ENCODE assay signal across 16 cellular contexts in the genomic region with DNA sequence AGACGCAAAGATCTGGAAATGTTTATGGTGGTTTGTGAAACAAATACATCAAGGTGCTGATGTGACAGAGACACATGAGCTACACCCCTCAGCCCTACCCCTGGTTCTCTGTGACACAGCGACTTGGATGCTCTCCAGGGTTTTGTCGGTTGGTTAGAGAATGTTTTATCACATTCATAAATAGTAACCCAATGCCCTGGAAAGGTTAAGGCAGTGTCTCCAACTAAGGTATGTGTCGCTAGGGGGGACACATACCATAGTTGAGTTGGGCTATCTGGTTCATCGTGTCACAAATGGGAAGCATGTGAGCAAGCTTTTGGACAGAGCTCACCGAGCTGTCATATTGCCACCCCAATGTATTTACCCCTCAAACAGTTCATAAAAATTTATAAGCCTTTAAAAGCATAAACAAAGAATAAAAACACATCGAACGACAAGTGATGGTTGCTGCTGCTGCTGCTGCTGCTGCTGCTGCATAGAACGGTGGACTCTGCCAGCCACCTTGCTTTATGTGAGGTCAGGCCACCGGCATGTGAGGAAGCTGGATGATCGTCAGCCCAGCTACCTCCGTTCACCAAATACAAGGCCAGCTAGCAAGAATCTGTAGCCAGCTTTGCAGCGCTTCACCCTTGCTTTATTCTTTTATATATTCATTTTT. TPM values are rescaled to one million over a fixed set of nuclear protein-coding genes. Genes with fewer than 3 reads are reported as not detected.
DNase-seq lines count a peak whose midpoint lies in the region; ATAC-seq and FAIRE-seq lines count a peak whose summit lies in the region.
"Had no signal": no experiment of that assay in that cellular context is flagged by ENCODE, and none has a peak within 500 bp of the region (broad histone marks: within the 10 kb centered on the region; RNA-seq: fewer than 3 reads in every experiment).

No MANE protein-coding gene starts in this region.

- H3K27ac ChIP-seq in mesodermal cell (ENCODE audit: low read depth, low read length, severe bottlenecking), result peak overlapping the region; percentile 81

- FAIRE-seq in urothelium cell line (lab: Jason Lieb, UNC), result no peak
- FAIRE-seq: HepG2 had no signal

- peaks cover 6 to 20% (median 16%) of the 10 kb centered on the region in 5 donors for H3K27me3 Mint-ChIP-seq in naive thymus-derived CD8-positive, alpha-beta T cell

- H3K36me3 ChIP-seq in mesodermal cell (ENCODE audit: control insufficient read depth, insufficient read depth, low read length), result no peaks in the 10 kb centered on the region
- H3K36me3 ChIP-seq: esophagus squamous epithelium had no signal

- POLR2A ChIA-PET in naive thymus-derived CD8-positive, alpha-beta T cell (lab: Charles Lee), result no interaction called here

- peak; percentile 81 for ATAC-seq in Right ventricle myocardium inferior
- ATAC-seq in naive thymus-derived CD8-positive, alpha-beta T cell, result no peak
- ATAC-seq: activated CD8-positive, alpha-beta T cell treated with anti-CD3 and anti-CD28 coated beads for 36 hours; HepG2 had no signal

- 66 to 69% methylated on average over 7 to 9 of the region's 13 CpGs for WGBS in mesodermal cell (ENCODE audit: insufficient coverage in 2 of 2), 2 experiments

- H3K27ac Mint-ChIP-seq in naive thymus-derived CD8-positive, alpha-beta T cell, result no peak overlapping the region
- H3K27ac Mint-ChIP-seq: activated CD8-positive, alpha-beta T cell treated with anti-CD3 and anti-CD28 coated beads for 36 hours had no signal

- no peaks in the 10 kb centered on the region for H3K9me3 ChIP-seq in mesodermal cell (ENCODE audit: control insufficient read depth, low read length)
- H3K9me3 ChIP-seq: esophagus squamous epithelium had no signal

- H3K4me3 Mint-ChIP-seq in naive thymus-derived CD8-positive, alpha-beta T cell, result no peak overlapping the region
- H3K4me3 Mint-ChIP-seq: activated CD8-positive, alpha-beta T cell treated with anti-CD3 and anti-CD28 coated beads for 36 hours; central memory CD8-positive, alpha-beta T cell; neural crest cell had no signal

- no peak overlapping the region for H3K4me3 ChIP-seq in mesodermal cell (ENCODE audit: extremely low read depth, insufficient read depth, low read length, poor library complexity, severe bottlenecking)

- peaks cover 0 to 4% (median 0%) of the 10 kb centered on the region in 3 donors for H3K36me3 Mint-ChIP-seq in naive thymus-derived CD8-positive, alpha-beta T cell

- intact Hi-C loops in Right ventricle myocardium inferior (cut with DNase I), result loop anchor here (2.0 to 5.0 kb wide), 2 partner anchors 56 to 84 kb away; partner anchors contain the start of gene STOX2
- intact Hi-C loops in cardiac septum (cut with DNase I), result loop anchor here (1.0 kb wide), 1 partner anchor 56 kb away; the partner anchor contains the start of gene STOX2

- no peaks in the 10 kb centered on the region for H3K4me1 ChIP-seq in mesodermal cell (ENCODE audit: control insufficient read depth, insufficient read depth, low read length, poor library complexity, severe bottlenecking)

- DNase-seq in Right ventricle myocardium inferior (ENCODE audit: missing footprints) (peak; percentile 66), cardiac septum (ENCODE audit: low spot score) (no peak), cerebellum (ENCODE audit: low spot score) (peak; percentile 20), urothelium cell line (ENCODE audit: low spot score) (peak; percentile 15), COLO829 (ENCODE audit: low spot score) (no peak), NCI-H1930 (lab: John Stamatoyannopoulos, UW) (no peak)
- no peak for DNase-seq in naive thymus-derived CD8-positive, alpha-beta T cell
- DNase-seq: activated CD8-positive, alpha-beta T cell treated with anti-CD3 and anti-CD28 coated beads for 36 hours; esophagus squamous epithelium; HCEC 1CT; NCI-H2029 treated with DMSO at 0.1 percent for 48 hours; T-helper 9 cell had no signal

- no peaks in the 10 kb centered on the region for H3K9me3 Mint-ChIP-seq in naive thymus-derived CD8-positive, alpha-beta T cell
- H3K9me3 Mint-ChIP-seq: activated CD8-positive, alpha-beta T cell treated with anti-CD3 and anti-CD28 coated beads for 36 hours; central memory CD8-positive, alpha-beta T cell; neural crest cell had no signal

- H3K4me1 Mint-ChIP-seq in naive thymus-derived CD8-positive, alpha-beta T cell, result no peaks in the 10 kb centered on the region
- H3K4me1 Mint-ChIP-seq: central memory CD8-positive, alpha-beta T cell had no signal

RNA-seq across cellular contexts. Expression of gene STOX2, which starts 55.9 kb away (rescaled TPM):
- total RNA-seq in Right ventricle myocardium inferior, result 9.9 TPM
- 9.4 TPM for total RNA-seq in cardiac septum
- total RNA-seq in cerebellum, result 44.2 TPM
- polyA plus RNA-seq in mesodermal cell (2013, experiment 1 of 2), result 7.0 TPM
- polyA plus RNA-seq in mesodermal cell (2013, experiment 2 of 2), result 4.1 TPM
- not detected for total RNA-seq in naive thymus-derived CD8-positive, alpha-beta T cell
- not detected for polyA plus RNA-seq in naive thymus-derived CD8-positive, alpha-beta T cell
- total RNA-seq: activated CD8-positive, alpha-beta T cell treated with anti-CD3 and anti-CD28 coated beads for 36 hours had no signal

Comparison
In these comparisons a context has a peak if more than half of its experiments do, and no peak if none do; other contexts are left out.
1. DNase-seq: peak in Right ventricle myocardium inferior (single experiment), cerebellum (single experiment) and urothelium cell line (single experiment); none in cardiac septum (single experiment), COLO829 (single experiment), naive thymus-derived CD8-positive, alpha-beta T cell (0 of 10) and NCI-H1930 (0 of 2).
2. RNA of gene STOX2, which starts 55.9 kb away (total RNA-seq): 44.2 TPM in cerebellum (single experiment), 9.9 TPM in Right ventricle myocardium inferior (single experiment) and 9.4 TPM in cardiac septum (single experiment); not detected in naive thymus-derived CD8-positive, alpha-beta T cell; every median in the first group is over 10 times any median in the second.